35 cellular contexts compared by ENCODE assay signal in the genomic region with DNA sequence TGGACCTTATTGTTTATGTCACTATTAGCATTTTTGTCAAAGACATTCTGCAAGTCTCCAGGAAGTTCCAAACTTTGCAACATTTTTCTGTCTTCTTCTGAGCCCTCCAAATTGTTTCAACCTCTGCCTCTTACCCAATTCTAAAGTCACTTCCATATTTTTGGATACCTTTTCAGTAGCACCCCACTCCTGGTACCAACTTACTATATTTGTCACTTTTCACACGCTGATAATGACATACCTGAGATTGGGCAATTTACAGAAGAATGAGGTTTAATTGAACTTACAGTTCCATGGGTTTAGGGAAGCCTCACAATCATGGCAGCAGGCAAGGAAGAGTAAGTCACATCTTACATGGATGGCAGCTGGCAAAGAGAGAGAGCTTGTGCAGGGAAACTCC.
"Had no signal": no experiment of that assay in that cellular context is flagged by ENCODE, and none has a peak within 500 bp of the region (broad histone marks: within the 10 kb centered on the region; RNA-seq: fewer than 3 reads in every experiment).

No MANE protein-coding gene starts in this region.

- H3K4me3 ChIP-seq: MG63 had no signal

- H3K27me3 ChIP-seq: MG63 had no signal

- DNase-seq: Karpas-422, Kasumi-1, MG63, MM.1S, MV-4-11, NCI-H1048, NCI-H1092, NCI-H1092 treated with DMSO at 0.1 percent for 48 hours, NCI-H1105, NCI-H1105 treated with DMSO at 0.1 percent for 48 hours, NCI-H1417, NCI-H1417 treated with DMSO at 0.1 percent for 48 hours, NCI-H1436, NCI-H1436 treated with DMSO at 0.1 percent for 48 hours, NCI-H146, NCI-H1694, NCI-H1694 treated with DMSO at 0.1 percent for 48 hours, NCI-H187, NCI-H187 treated with DMSO at 0.1 percent for 48 hours, NCI-H1930, NCI-H2029, NCI-H2029 treated with DMSO at 0.1 percent for 48 hours, NCI-H2081, NCI-H2081 treated with DMSO at 0.1 percent for 48 hours, NCI-H2107, NCI-H2171, NCI-H2171 treated with DMSO at 0.1 percent for 48 hours, NCI-H2227 treated with DMSO at 0.1 percent for 48 hours, NCI-H226, NCI-H345, NCI-H446, NCI-H446 treated with DMSO at 0.1 percent for 48 hours, NCI-H510A, NCI-H510A treated with DMSO at 0.1 percent for 48 hours, NCI-H524 had no signal

- H3K36me3 ChIP-seq: MG63 had no signal
